15 cellular contexts compared by ENCODE assay signal in the genomic region with DNA sequence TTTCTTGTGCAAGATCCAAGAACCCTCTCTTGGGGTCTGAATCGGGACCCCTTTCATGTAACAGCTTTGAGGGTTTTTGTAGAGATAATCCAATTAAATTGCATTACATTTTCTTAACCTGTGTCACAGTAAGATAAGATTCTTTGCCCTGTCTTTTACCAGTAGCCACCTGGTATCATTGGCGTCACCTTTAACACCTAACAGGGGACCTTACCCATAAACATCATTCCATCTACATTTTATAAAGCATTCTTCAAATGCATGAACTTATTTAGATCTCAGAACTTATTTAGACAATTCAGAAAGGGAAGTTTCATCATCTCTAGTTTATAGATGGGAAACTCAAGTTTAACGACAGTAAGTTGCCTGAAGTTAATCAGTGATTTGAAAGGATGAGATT.
A peak's percentile ranks its signal among the peaks of the same experiment; 100 is the strongest.
DNase-seq lines count a peak whose midpoint lies in the region; ATAC-seq and TF ChIP-seq lines count a peak whose summit lies in the region.
"Had no signal": no experiment of that assay in that cellular context is flagged by ENCODE, and none has a peak within 500 bp of the region (broad histone marks: within the 10 kb centered on the region; RNA-seq: fewer than 3 reads in every experiment).

No MANE protein-coding gene starts in this region.

- H3K9me3 Mint-ChIP-seq in CD8-positive, alpha-beta memory T cell, result no peaks in the 10 kb centered on the region
- H3K9me3 Mint-ChIP-seq in effector memory CD8-positive, alpha-beta T cell, result no peaks in the 10 kb centered on the region
- H3K9me3 Mint-ChIP-seq in activated CD4-positive, alpha-beta T cell treated with anti-CD3 and anti-CD28 coated beads for 36 hours (ENCODE audit: low read depth), result no peaks in the 10 kb centered on the region

- TF ChIP-seq RAD21 in SK-N-SH (IDR thresholded peaks at IDR 0.05; ENCODE audit: low read length), result no peak

- no peaks in the 10 kb centered on the region for H3K9me2 ChIP-seq in SK-N-SH

- H3K36me3 ChIP-seq in CD8-positive, alpha-beta memory T cell (ENCODE audit: insufficient read depth, low read length), result no peaks in the 10 kb centered on the region
- H3K36me3 ChIP-seq in trophoblast cell (ENCODE audit: control insufficient read depth in 1 of 2, insufficient read depth in 2 of 2, low read length in 2 of 2) (no peaks in the 10 kb centered on the region), SK-N-SH (replicated peaks in 1 of 2; ENCODE audit: control insufficient read depth in 1 of 2, insufficient read depth in 2 of 2, low read length in 1 of 2) (no peaks in the 10 kb centered on the region)
- H3K36me3 ChIP-seq: BE2C, MG63, SJSA1 had no signal

- H3K4me2 ChIP-seq in trophoblast cell (ENCODE audit: low read length), result no peak overlapping the region
- no peak overlapping the region for H3K4me2 ChIP-seq in SK-N-SH
- H3K4me2 ChIP-seq: PC-9 had no signal

- H3K4ac ChIP-seq in trophoblast cell (ENCODE audit: low read depth, low read length), result peak overlapping the region; percentile 33

- ATAC-seq in T-helper 17 cell (no peak), GM18867 (IDR thresholded peaks at IDR 0.05; ENCODE audit: unreplicated experiment) (no peak)
- no peak for ATAC-seq in effector memory CD8-positive, alpha-beta T cell (replicated peaks)
- ATAC-seq in activated CD4-positive, alpha-beta T cell treated with anti-CD3 and anti-CD28 coated beads for 36 hours, result no peak

- intact Hi-C loops in activated CD4-positive, alpha-beta T cell treated with anti-CD3 and anti-CD28 coated beads for 36 hours (cut with DNase I, micrococcal nuclease), result loop anchor here in 1 of 2 experiments (5.0 kb wide), 1 partner anchor 41 kb away; no protein-coding TSS in a partner anchor

- H3K79me2 ChIP-seq in trophoblast cell (ENCODE audit: control insufficient read depth, insufficient read depth, low read length, poor library complexity) (peaks cover 1% of the 10 kb centered on the region), SK-N-SH (ENCODE audit: insufficient read depth) (no peaks in the 10 kb centered on the region; the same call in 1 of the 2 replicates)

- CTCF ChIA-PET in CD8-positive, alpha-beta memory T cell (lab: Charles Lee), result no interaction called here
- CTCF ChIA-PET in SK-N-SH (lab: Yijun Ruan, JAX), result interaction anchor here (1.0 to 1.3 kb wide), 2 partner anchors 89 to 875 kb away, joined by 3 read pairs; no protein-coding TSS in a partner anchor
- CTCF ChIA-PET in activated CD4-positive, alpha-beta T cell treated with anti-CD3 and anti-CD28 coated beads for 36 hours (lab: Charles Lee), result no interaction called here

- no peaks in the 10 kb centered on the region for H3K27me3 Mint-ChIP-seq in CD8-positive, alpha-beta memory T cell
- no peaks in the 10 kb centered on the region for H3K27me3 Mint-ChIP-seq in T-helper 17 cell
- H3K27me3 Mint-ChIP-seq in effector memory CD8-positive, alpha-beta T cell, result no peaks in the 10 kb centered on the region
- H3K27me3 Mint-ChIP-seq in activated CD4-positive, alpha-beta T cell treated with anti-CD3 and anti-CD28 coated beads for 36 hours, result no peaks in the 10 kb centered on the region

- peak overlapping the region; percentile 21 for H2BK5ac ChIP-seq in trophoblast cell (ENCODE audit: low read depth, low read length, poor library complexity)

- H2BK120ac ChIP-seq in trophoblast cell (ENCODE audit: insufficient read depth, low read length, poor library complexity), result peak overlapping the region; percentile 79

- peaks cover 51% of the 10 kb centered on the region for H3K4me1 ChIP-seq in CD8-positive, alpha-beta memory T cell (ENCODE audit: insufficient read depth, low read length)
- peaks cover 12 to 17% of the 10 kb centered on the region in 2 experiments for H3K4me1 ChIP-seq in trophoblast cell (ENCODE audit: control insufficient read depth in 1 of 2, insufficient read depth in 2 of 2, low read length in 2 of 2)
- peaks cover 12 to 24% of the 10 kb centered on the region in 2 experiments for H3K4me1 ChIP-seq in SK-N-SH (ENCODE audit: control insufficient read depth in 1 of 2, insufficient read depth in 2 of 2, low read depth in 1 of 2, low read length in 1 of 2)

- H3K4me3 ChIP-seq in CD8-positive, alpha-beta memory T cell (ENCODE audit: low read length), result peak overlapping the region; percentile 2
- H3K4me3 ChIP-seq in trophoblast cell (ENCODE audit: low read depth, low read length), result no peak overlapping the region
- H3K4me3 ChIP-seq in SK-N-SH (ENCODE audit: low read depth in 2 of 2, low read length in 1 of 2), result no peak overlapping the region
- H3K4me3 ChIP-seq: MG63, PC-9, SJSA1 had no signal

- H2AK5ac ChIP-seq in trophoblast cell (ENCODE audit: low read length), result no peak overlapping the region

- no peak overlapping the region for H4K12ac ChIP-seq in trophoblast cell (ENCODE audit: low read depth, low read length)

- no peak for DNase-seq in CD8-positive, alpha-beta memory T cell
- DNase-seq in T-helper 17 cell (no peak), trophoblast cell (peak; percentile 68 to 89), SK-N-SH (no peak), retina (no peak)
- no peak for DNase-seq in effector memory CD8-positive, alpha-beta T cell
- no peak for DNase-seq in activated CD4-positive, alpha-beta T cell treated with anti-CD3 and anti-CD28 coated beads for 36 hours
- DNase-seq: BE2C, MG63, NCI-H1092, NCI-H510A treated with DMSO at 0.1 percent for 48 hours, NCI-H82, PC-9 had no signal

- no peak overlapping the region for H3K18ac ChIP-seq in trophoblast cell (ENCODE audit: low read length)

- H3K4me1 Mint-ChIP-seq in CD8-positive, alpha-beta memory T cell, result peaks cover 52 to 84% (median 72%) of the 10 kb centered on the region in 3 donors
- peaks cover 40% of the 10 kb centered on the region for H3K4me1 Mint-ChIP-seq in T-helper 17 cell
- H3K4me1 Mint-ChIP-seq in effector memory CD8-positive, alpha-beta T cell (ENCODE audit: low read depth in 2 of 2), result peaks cover 45 to 61% of the 10 kb centered on the region in 2 donors
- peaks cover 49% of the 10 kb centered on the region for H3K4me1 Mint-ChIP-seq in activated CD4-positive, alpha-beta T cell treated with anti-CD3 and anti-CD28 coated beads for 36 hours

- peak overlapping the region; percentile 78 to 99 (median 96) for H3K27ac Mint-ChIP-seq in CD8-positive, alpha-beta memory T cell
- H3K27ac Mint-ChIP-seq in T-helper 17 cell, result peak overlapping the region; percentile 96
- peak overlapping the region; percentile 87 to 97 for H3K27ac Mint-ChIP-seq in effector memory CD8-positive, alpha-beta T cell
- H3K27ac Mint-ChIP-seq in activated CD4-positive, alpha-beta T cell treated with anti-CD3 and anti-CD28 coated beads for 36 hours, result no peak overlapping the region

- no peak overlapping the region for H4K8ac ChIP-seq in trophoblast cell (ENCODE audit: low read depth, low read length)

- no peak for TF ChIP-seq CTCF in SK-N-SH (IDR thresholded peaks at IDR 0.05)

- peak overlapping the region; percentile 65 for H2BK12ac ChIP-seq in trophoblast cell (ENCODE audit: low read length)

- peaks cover 30% of the 10 kb centered on the region for H3F3A ChIP-seq in SK-N-SH (replicated peaks; ENCODE audit: insufficient read depth)

- no peaks in the 10 kb centered on the region for H3K27me3 ChIP-seq in CD8-positive, alpha-beta memory T cell (ENCODE audit: insufficient read depth, low read length, poor library complexity, severe bottlenecking)
- H3K27me3 ChIP-seq in trophoblast cell (ENCODE audit: insufficient read depth, low read length), result no peaks in the 10 kb centered on the region
- H3K27me3 ChIP-seq in SK-N-SH (ENCODE audit: insufficient read depth), result no peaks in the 10 kb centered on the region
- H3K27me3 ChIP-seq: BE2C, MG63, SJSA1 had no signal

- H4K20me1 ChIP-seq in SK-N-SH (ENCODE audit: insufficient read depth), result no peaks in the 10 kb centered on the region

- peak overlapping the region in 1 of 7 donors; percentile 83 for H3K4me3 Mint-ChIP-seq in CD8-positive, alpha-beta memory T cell
- no peak overlapping the region for H3K4me3 Mint-ChIP-seq in T-helper 17 cell
- no peak overlapping the region for H3K4me3 Mint-ChIP-seq in effector memory CD8-positive, alpha-beta T cell
- no peak overlapping the region for H3K4me3 Mint-ChIP-seq in activated CD4-positive, alpha-beta T cell treated with anti-CD3 and anti-CD28 coated beads for 36 hours

- H3K36me3 Mint-ChIP-seq in CD8-positive, alpha-beta memory T cell, result no peaks in the 10 kb centered on the region
- no peaks in the 10 kb centered on the region for H3K36me3 Mint-ChIP-seq in T-helper 17 cell (ENCODE audit: low read depth)
- H3K36me3 Mint-ChIP-seq in effector memory CD8-positive, alpha-beta T cell (ENCODE audit: insufficient read depth), result peaks cover 16% of the 10 kb centered on the region
- no peaks in the 10 kb centered on the region for H3K36me3 Mint-ChIP-seq in activated CD4-positive, alpha-beta T cell treated with anti-CD3 and anti-CD28 coated beads for 36 hours (ENCODE audit: low read depth)

- peaks cover 46% of the 10 kb centered on the region for H3K79me1 ChIP-seq in trophoblast cell (ENCODE audit: low read length)

- TF ChIP-seq EP300 in SK-N-SH (IDR thresholded peaks at IDR 0.05; ENCODE audit: borderline replicate concordance in 1 of 2, low read depth in 1 of 2, low read length in 1 of 2), result no peak

- POLR2A ChIA-PET in CD8-positive, alpha-beta memory T cell (lab: Charles Lee), result interaction anchor here (1.2 to 4.7 kb wide), 2 partner anchors 63 to 107 kb away, joined by 4 to 44 read pairs; a partner anchor contains a TSS
- POLR2A ChIA-PET in SK-N-SH (lab: Yijun Ruan, JAX), result no interaction called here
- POLR2A ChIA-PET in activated CD4-positive, alpha-beta T cell treated with anti-CD3 and anti-CD28 coated beads for 36 hours (lab: Charles Lee), result no interaction called here

- peak overlapping the region; percentile 84 for H3K27ac ChIP-seq in CD8-positive, alpha-beta memory T cell (ENCODE audit: low read depth, low read length)
- H3K27ac ChIP-seq in trophoblast cell (ENCODE audit: low read depth, low read length) (no peak overlapping the region), SK-N-SH (ENCODE audit: low read depth in 2 of 2, low read length in 1 of 2) (peak overlapping the region in 1 of 2 experiments; percentile 67; a peak in 2 of 4 replicates)

- WGBS in trophoblast cell (ENCODE audit: extremely low coverage, insufficient coverage, insufficient read length), result no CpG with 5 or more reads among the region's 3 CpGs
- 100% methylated on average over 3 of the region's 3 CpGs for WGBS in SK-N-SH (ENCODE audit: low lambda C conversion rate)

- no peak overlapping the region for H2AFZ ChIP-seq in trophoblast cell (ENCODE audit: insufficient read depth, low read length, poor library complexity)
- H2AFZ ChIP-seq in SK-N-SH (ENCODE audit: low read depth), result no peak overlapping the region
- H2AFZ ChIP-seq: PC-9 had no signal

- H4K91ac ChIP-seq in trophoblast cell (ENCODE audit: low read depth, low read length), result peak overlapping the region; percentile 91

- H3K23ac ChIP-seq in trophoblast cell (ENCODE audit: low read length), result no peak overlapping the region

- no peaks in the 10 kb centered on the region for H3K9me3 ChIP-seq in CD8-positive, alpha-beta memory T cell (ENCODE audit: low read length)
- H3K9me3 ChIP-seq in T-helper 17 cell (ENCODE audit: control insufficient read depth, low read length, poor library complexity, severe bottlenecking), result no peaks in the 10 kb centered on the region
- no peaks in the 10 kb centered on the region for H3K9me3 ChIP-seq in trophoblast cell (ENCODE audit: insufficient read depth, low read depth, low read length)
- H3K9me3 ChIP-seq in SK-N-SH, result no peaks in the 10 kb centered on the region
- H3K9me3 ChIP-seq: BE2C, MG63, SJSA1 had no signal

- no peak overlapping the region for H3K9ac ChIP-seq in trophoblast cell (ENCODE audit: low read length)
- no peak overlapping the region for H3K9ac ChIP-seq in SK-N-SH

- H3K14ac ChIP-seq in trophoblast cell (ENCODE audit: low read length), result peak overlapping the region; percentile 25

Comparison
In these comparisons a context has a peak if more than half of its experiments do, and no peak if none do; other contexts are left out.
1. DNase-seq: peak in trophoblast cell (2 of 2); none in CD8-positive, alpha-beta memory T cell (0 of 5), T-helper 17 cell (0 of 3), effector memory CD8-positive, alpha-beta T cell (0 of 3), SK-N-SH (single experiment), retina (single experiment) and activated CD4-positive, alpha-beta T cell treated with anti-CD3 and anti-CD28 coated beads for 36 hours (single experiment).